17 cellular contexts compared by ENCODE assay signal in genomic region chr11:87870081-87870480, GRCh38.
"Had no signal": no experiment of that assay in that cellular context is flagged by ENCODE, and none has a peak within 500 bp of the region (broad histone marks: within the 10 kb centered on the region; RNA-seq: fewer than 3 reads in every experiment).

No MANE protein-coding gene starts in this region.

- H3K36me3 ChIP-seq: esophagus muscularis mucosa, sigmoid colon, spleen, vagina had no signal

- DNase-seq: activated CD4-positive, alpha-beta memory T cell treated with anti-CD3 and anti-CD28 coated beads for 36 hours; activated CD4-positive, alpha-beta T cell treated with anti-CD3 and anti-CD28 coated beads for 48 hours; activated CD4-positive, CD25-positive, alpha-beta regulatory T cell; activated effector memory CD4-positive, alpha-beta T cell treated with anti-CD3 and anti-CD28 coated beads, Interleukin-2, amount 50 U/mL, for 16 hours; activated naive CD4-positive, alpha-beta T cell treated with anti-CD3 and anti-CD28 coated beads, Interleukin-2, amount 10 ng/mL, durations not matched to agents 7 days and 5 days; effector memory CD4-positive, alpha-beta T cell; naive B cell; sigmoid colon; spleen; stimulated activated CD4-positive, alpha-beta T cell treated with anti-CD3 and anti-CD28 coated beads, Interleukin-4, amount 100 ng/mL, for 1 hour; stimulated activated naive CD4-positive, alpha-beta T cell; T-helper 17 cell; testis had no signal

- H3K4me3 ChIP-seq: esophagus muscularis mucosa, lung, sigmoid colon, spleen, testis, vagina had no signal

- H3K27me3 ChIP-seq: esophagus muscularis mucosa, sigmoid colon, spleen, testis, vagina had no signal

- H3K4me1 ChIP-seq: esophagus muscularis mucosa, sigmoid colon, spleen, testis, vagina had no signal

- H3K9me3 ChIP-seq: esophagus muscularis mucosa, sigmoid colon, spleen, testis, vagina had no signal

- ATAC-seq: left lobe of liver, T-helper 17 cell had no signal

- H3K27ac ChIP-seq: esophagus muscularis mucosa, sigmoid colon, spleen, testis, vagina had no signal
